In the genomic region with DNA sequence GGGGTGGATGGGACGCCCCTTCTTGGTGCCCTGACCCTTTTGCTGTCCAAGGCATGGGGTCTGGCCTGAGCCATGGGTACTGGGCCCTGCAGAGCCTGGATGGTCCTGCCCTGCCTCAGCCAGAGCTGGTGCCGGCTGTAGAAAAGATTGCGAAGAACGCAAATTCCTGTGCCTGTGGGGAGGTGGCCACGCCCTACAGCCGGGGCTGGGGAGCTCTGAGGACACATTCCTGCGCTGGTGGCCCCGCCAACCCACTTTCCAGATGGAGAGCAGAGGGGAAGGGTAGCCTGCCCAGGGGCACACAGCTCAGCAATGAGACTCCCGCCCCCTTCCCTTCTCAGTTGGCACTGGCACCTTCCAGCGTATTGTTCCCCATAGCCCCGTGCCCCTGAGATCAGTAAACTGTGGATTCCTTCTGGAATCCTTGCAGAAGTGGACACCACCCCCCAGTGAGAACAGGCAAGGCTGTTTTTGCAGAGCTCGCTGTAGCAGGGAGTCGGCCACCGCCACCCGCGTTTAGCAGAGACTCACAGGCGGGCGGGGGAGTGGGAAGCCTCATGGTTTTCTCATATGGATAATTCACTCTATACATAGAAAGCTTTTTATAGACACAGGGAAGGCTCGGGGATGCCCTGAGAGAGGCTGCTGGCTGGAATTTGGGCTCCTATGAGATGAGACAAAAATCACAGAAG, we compare ENCODE assay signal across 2 cellular contexts.
TF ChIP-seq lines count a peak whose summit lies in the region.

No MANE protein-coding gene starts in this region.

TF ChIP-seq in A549, 52 proteins besides CTCF, POLR2A, EP300 and RAD21:
- no peak for TF ChIP-seq NPAS2 (CRISPR knock-in tag; IDR thresholded peaks at IDR 0.05; ENCODE audit: borderline replicate concordance)
- no peak for TF ChIP-seq MAFK (IDR thresholded peaks at IDR 0.05; ENCODE audit: partially characterized antibody)
- TF ChIP-seq POLR2AphosphoS2 (conservative IDR thresholded peaks at IDR 0.05; ENCODE audit: low read length), result no peak

TF ChIP-seq in IMR-90, 13 proteins besides CTCF, POLR2A, EP300 and RAD21:
- TF ChIP-seq RFX5 (IDR thresholded peaks at IDR 0.05; ENCODE audit: low read depth, low read length) (no peak), RCOR1 (IDR thresholded peaks at IDR 0.05; ENCODE audit: insufficient replicate concordance, low read length) (no peak), CEBPB (IDR thresholded peaks at IDR 0.05; ENCODE audit: low read depth, low read length) (no peak), MAFK (IDR thresholded peaks at IDR 0.05; ENCODE audit: low read depth, low read length) (no peak), CHD1 (IDR thresholded peaks at IDR 0.05; ENCODE audit: low read depth, low read length) (no peak), MAZ (IDR thresholded peaks at IDR 0.05; ENCODE audit: borderline replicate concordance, low read depth, low read length) (no peak), ELK1 (IDR thresholded peaks at IDR 0.05; ENCODE audit: borderline replicate concordance, low read depth, low read length) (no peak)
- TF ChIP-seq, protein P1, sequence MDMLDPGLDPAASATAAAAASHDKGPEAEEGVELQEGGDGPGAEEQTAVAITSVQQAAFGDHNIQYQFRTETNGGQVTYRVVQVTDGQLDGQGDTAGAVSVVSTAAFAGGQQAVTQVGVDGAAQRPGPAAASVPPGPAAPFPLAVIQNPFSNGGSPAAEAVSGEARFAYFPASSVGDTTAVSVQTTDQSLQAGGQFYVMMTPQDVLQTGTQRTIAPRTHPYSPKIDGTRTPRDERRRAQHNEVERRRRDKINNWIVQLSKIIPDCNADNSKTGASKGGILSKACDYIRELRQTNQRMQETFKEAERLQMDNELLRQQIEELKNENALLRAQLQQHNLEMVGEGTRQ (IDR thresholded peaks at IDR 0.05; ENCODE audit: low read depth, low read length), result no peak
